Comparison of ENCODE assay signal across 1 cellular context in genomic region chr19:53870485-53870844, GRCh38.
TF ChIP-seq lines count a peak whose summit lies in the region.

No MANE protein-coding gene starts in this region.

TF ChIP-seq in IMR-90, 13 proteins besides CTCF, POLR2A, EP300 and RAD21:
- TF ChIP-seq RFX5 (IDR thresholded peaks at IDR 0.05; ENCODE audit: low read depth, low read length) (no peak), BHLHE40 (IDR thresholded peaks at IDR 0.05; ENCODE audit: low read depth, low read length) (no peak), RCOR1 (IDR thresholded peaks at IDR 0.05; ENCODE audit: insufficient replicate concordance, low read length) (no peak), CEBPB (IDR thresholded peaks at IDR 0.05; ENCODE audit: low read depth, low read length) (no peak), CHD1 (IDR thresholded peaks at IDR 0.05; ENCODE audit: low read depth, low read length) (no peak), MAZ (IDR thresholded peaks at IDR 0.05; ENCODE audit: borderline replicate concordance, low read depth, low read length) (no peak)
- TF ChIP-seq, protein P1, sequence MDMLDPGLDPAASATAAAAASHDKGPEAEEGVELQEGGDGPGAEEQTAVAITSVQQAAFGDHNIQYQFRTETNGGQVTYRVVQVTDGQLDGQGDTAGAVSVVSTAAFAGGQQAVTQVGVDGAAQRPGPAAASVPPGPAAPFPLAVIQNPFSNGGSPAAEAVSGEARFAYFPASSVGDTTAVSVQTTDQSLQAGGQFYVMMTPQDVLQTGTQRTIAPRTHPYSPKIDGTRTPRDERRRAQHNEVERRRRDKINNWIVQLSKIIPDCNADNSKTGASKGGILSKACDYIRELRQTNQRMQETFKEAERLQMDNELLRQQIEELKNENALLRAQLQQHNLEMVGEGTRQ (IDR thresholded peaks at IDR 0.05; ENCODE audit: low read depth, low read length) = no peak
